In genomic region chr1:79982218-79982617, GRCh38 we compare ENCODE assay signal across 1 cellular context.
TF ChIP-seq lines count a peak whose summit lies in the region.

No MANE protein-coding gene starts in this region.

TF ChIP-seq in GM23338, 12 proteins besides CTCF, POLR2A, EP300 and RAD21 (continued from another document):
- TF ChIP-seq, protein P1, sequence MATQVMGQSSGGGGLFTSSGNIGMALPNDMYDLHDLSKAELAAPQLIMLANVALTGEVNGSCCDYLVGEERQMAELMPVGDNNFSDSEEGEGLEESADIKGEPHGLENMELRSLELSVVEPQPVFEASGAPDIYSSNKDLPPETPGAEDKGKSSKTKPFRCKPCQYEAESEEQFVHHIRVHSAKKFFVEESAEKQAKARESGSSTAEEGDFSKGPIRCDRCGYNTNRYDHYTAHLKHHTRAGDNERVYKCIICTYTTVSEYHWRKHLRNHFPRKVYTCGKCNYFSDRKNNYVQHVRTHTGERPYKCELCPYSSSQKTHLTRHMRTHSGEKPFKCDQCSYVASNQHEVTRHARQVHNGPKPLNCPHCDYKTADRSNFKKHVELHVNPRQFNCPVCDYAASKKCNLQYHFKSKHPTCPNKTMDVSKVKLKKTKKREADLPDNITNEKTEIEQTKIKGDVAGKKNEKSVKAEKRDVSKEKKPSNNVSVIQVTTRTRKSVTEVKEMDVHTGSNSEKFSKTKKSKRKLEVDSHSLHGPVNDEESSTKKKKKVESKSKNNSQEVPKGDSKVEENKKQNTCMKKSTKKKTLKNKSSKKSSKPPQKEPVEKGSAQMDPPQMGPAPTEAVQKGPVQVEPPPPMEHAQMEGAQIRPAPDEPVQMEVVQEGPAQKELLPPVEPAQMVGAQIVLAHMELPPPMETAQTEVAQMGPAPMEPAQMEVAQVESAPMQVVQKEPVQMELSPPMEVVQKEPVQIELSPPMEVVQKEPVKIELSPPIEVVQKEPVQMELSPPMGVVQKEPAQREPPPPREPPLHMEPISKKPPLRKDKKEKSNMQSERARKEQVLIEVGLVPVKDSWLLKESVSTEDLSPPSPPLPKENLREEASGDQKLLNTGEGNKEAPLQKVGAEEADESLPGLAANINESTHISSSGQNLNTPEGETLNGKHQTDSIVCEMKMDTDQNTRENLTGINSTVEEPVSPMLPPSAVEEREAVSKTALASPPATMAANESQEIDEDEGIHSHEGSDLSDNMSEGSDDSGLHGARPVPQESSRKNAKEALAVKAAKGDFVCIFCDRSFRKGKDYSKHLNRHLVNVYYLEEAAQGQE (IDR thresholded peaks at IDR 0.05; ENCODE audit: unreplicated experiment) = no peak
- TF ChIP-seq JUNB (IDR thresholded peaks at IDR 0.05; ENCODE audit: unreplicated experiment) = no peak
TF ChIP-seq in GM23338: peak in this region for 0.
